In genomic region chr5:180349391-180349790, GRCh38 we compare ENCODE assay signal across 23 cellular contexts. TPM values are rescaled to one million over a fixed set of nuclear protein-coding genes. Genes with fewer than 3 reads are reported as not detected.
DNase-seq lines count a peak whose midpoint lies in the region; ATAC-seq and TF ChIP-seq lines count a peak whose summit lies in the region.
"Had no signal": no experiment of that assay in that cellular context is flagged by ENCODE, and none has a peak within 500 bp of the region (broad histone marks: within the 10 kb centered on the region; RNA-seq: fewer than 3 reads in every experiment).

No MANE protein-coding gene starts in this region.

- peak overlapping the region; percentile 70 for H2BK15ac ChIP-seq in mesenchymal stem cell (ENCODE audit: low read depth, poor library complexity, severe bottlenecking)

- H2BK5ac ChIP-seq in mesenchymal stem cell (ENCODE audit: low read depth, low read length, poor library complexity, severe bottlenecking): no peak overlapping the region

- H2BK12ac ChIP-seq in mesenchymal stem cell (ENCODE audit: low read length in 2 of 2): no peak overlapping the region

- ATAC-seq in GM23338 (no peak), HG02623 (IDR thresholded peaks at IDR 0.05; ENCODE audit: unreplicated experiment) (no peak), SK-N-SH treated with all-trans-retinoic acid at 6 μM for 48 hours (no peak)
- ATAC-seq in effector memory CD8-positive, alpha-beta T cell (replicated peaks): no peak
- ATAC-seq: GM12878, K562 had no signal

- H3K36me3 ChIP-seq in GM23338 (ENCODE audit: insufficient read depth) (no peaks in the 10 kb centered on the region), HUES64 (ENCODE audit: insufficient read depth, low read length) (peaks cover 19% of the 10 kb centered on the region), mesenchymal stem cell (ENCODE audit: control insufficient read depth in 1 of 2, insufficient read depth in 2 of 2, low read depth in 1 of 2, low read length in 2 of 2) (peaks cover 0 to 10% of the 10 kb centered on the region in 2 experiments)
- H3K36me3 ChIP-seq: BE2C, HAP-1 had no signal

- 88% methylated on average over 8 of the region's 8 CpGs for WGBS in HUES64
- WGBS in mesenchymal stem cell: 98% methylated on average over 8 of the region's 8 CpGs

- peak overlapping the region; percentile 49; the same call in 2 of the 3 replicates for H3K4me3 Mint-ChIP-seq in GM23338
- H3K4me3 Mint-ChIP-seq in effector memory CD8-positive, alpha-beta T cell: no peak overlapping the region

- no peak for DNase-seq in GM23338 (ENCODE audit: low spot score)
- DNase-seq in astrocyte of the cerebellum (ENCODE audit: low read depth): no peak
- no peak for DNase-seq in mesenchymal stem cell
- no peak for DNase-seq in effector memory CD8-positive, alpha-beta T cell
- DNase-seq in AG20443 (ENCODE audit: low spot score): no peak
- DNase-seq: BE2C; C1 segment of cervical spinal cord; CD4-positive, CD25-positive, alpha-beta regulatory T cell; CD8-positive, alpha-beta memory T cell; COR-L47; DMS 273 treated with DMSO at 0.1 percent for 48 hours; DMS53; DND-41; EL; GOT3; IMR-90 had no signal

- no peak overlapping the region for H2AK5ac ChIP-seq in mesenchymal stem cell (ENCODE audit: low read length, severe bottlenecking)

- peaks cover 84% of the 10 kb centered on the region for H3K79me2 ChIP-seq in GM23338 (replicated peaks; ENCODE audit: insufficient read depth)

- H3K4me3 ChIP-seq in GM23338 (peak overlapping the region; percentile 89; the same call in 1 of the 2 replicates), HUES64 (ENCODE audit: low read length) (no peak overlapping the region), astrocyte of the cerebellum (ENCODE audit: low read depth, low read length) (peak overlapping the region; percentile 86), mesenchymal stem cell (ENCODE audit: insufficient read depth in 1 of 2, low read depth in 1 of 2, low read length in 2 of 2) (peak overlapping the region in 1 of 2 experiments; percentile 99)
- H3K4me3 ChIP-seq: GM12878, HAP-1, K562 had no signal

- no peak overlapping the region for H4K91ac ChIP-seq in mesenchymal stem cell (ENCODE audit: low read length)

- H3K9ac ChIP-seq in HUES64 (ENCODE audit: low read depth, low read length) (peak overlapping the region; percentile 40), mesenchymal stem cell (ENCODE audit: low read length) (peak overlapping the region; percentile 90)

- peaks cover 71% of the 10 kb centered on the region for H3K4me1 Mint-ChIP-seq in GM23338
- peaks cover 0 to 11% of the 10 kb centered on the region in 2 donors for H3K4me1 Mint-ChIP-seq in effector memory CD8-positive, alpha-beta T cell (ENCODE audit: low read depth in 2 of 2)

- H3K27me3 ChIP-seq in GM23338 (ENCODE audit: insufficient read depth): peaks cover 10% of the 10 kb centered on the region
- H3K27me3 ChIP-seq in HUES64 (ENCODE audit: insufficient read depth, low read length): peaks cover 11% of the 10 kb centered on the region
- H3K27me3 ChIP-seq in mesenchymal stem cell (ENCODE audit: control insufficient read depth in 1 of 2, insufficient read depth in 1 of 2, low read length in 2 of 2): peaks cover 0 to 1% of the 10 kb centered on the region in 2 experiments

- H3K27ac ChIP-seq in GM23338 (ENCODE audit: low read depth): no peak overlapping the region
- no peak overlapping the region for H3K27ac ChIP-seq in HUES64 (ENCODE audit: low read depth, low read length)
- no peak overlapping the region for H3K27ac ChIP-seq in mesenchymal stem cell (ENCODE audit: low read length, poor library complexity, severe bottlenecking)
- H3K27ac ChIP-seq: HL-60 had no signal

- H3K14ac ChIP-seq in mesenchymal stem cell (ENCODE audit: low read length in 2 of 2): no peak overlapping the region

- no peak overlapping the region for H3K23ac ChIP-seq in mesenchymal stem cell (ENCODE audit: low read length in 2 of 2)

- H3K79me1 ChIP-seq in mesenchymal stem cell (replicated peaks; ENCODE audit: low read length, poor library complexity, severe bottlenecking): peaks cover 40% of the 10 kb centered on the region

- H3K36me3 Mint-ChIP-seq in GM23338 (ENCODE audit: low read depth): peaks cover 56% of the 10 kb centered on the region
- H3K36me3 Mint-ChIP-seq in effector memory CD8-positive, alpha-beta T cell (ENCODE audit: insufficient read depth): peaks cover 15% of the 10 kb centered on the region
- H3K36me3 Mint-ChIP-seq: CD4-positive, CD25-positive, alpha-beta regulatory T cell had no signal

- in situ Hi-C loops in astrocyte of the cerebellum (cut with HindIII; ENCODE audit: low sequenced_read_pairs): no loop called here

- peaks cover 38% of the 10 kb centered on the region for H4K20me1 ChIP-seq in GM23338 (replicated peaks; ENCODE audit: insufficient read depth)

- H3K9me3 Mint-ChIP-seq in GM23338: no peaks in the 10 kb centered on the region
- no peaks in the 10 kb centered on the region for H3K9me3 Mint-ChIP-seq in effector memory CD8-positive, alpha-beta T cell
- H3K9me3 Mint-ChIP-seq: CD8-positive, alpha-beta memory T cell had no signal

- peak overlapping the region; percentile 18; the same call in 1 of the 2 replicates for H3K27ac Mint-ChIP-seq in GM23338
- H3K27ac Mint-ChIP-seq in effector memory CD8-positive, alpha-beta T cell: no peak overlapping the region
- H3K27ac Mint-ChIP-seq: CD4-positive, CD25-positive, alpha-beta regulatory T cell; CD8-positive, alpha-beta memory T cell had no signal

- TF ChIP-seq CTCF in GM23338 (conservative IDR thresholded peaks at IDR 0.05; ENCODE audit: low read depth in 2 of 2) (no peak), astrocyte of the cerebellum (IDR thresholded peaks at IDR 0.05; ENCODE audit: low read depth, low read length, missing control alignments) (no peak)

- H2AFZ ChIP-seq in GM23338 (no peak overlapping the region), mesenchymal stem cell (ENCODE audit: low read depth, low read length) (no peak overlapping the region)

- H3K9me3 ChIP-seq in HUES64 (ENCODE audit: insufficient read depth, low read depth, low read length) (no peaks in the 10 kb centered on the region), mesenchymal stem cell (ENCODE audit: control insufficient read depth, low read length) (no peaks in the 10 kb centered on the region)
- H3K9me3 ChIP-seq: BE2C, HAP-1 had no signal

- H3K9me2 ChIP-seq in GM23338 (ENCODE audit: insufficient read depth): no peaks in the 10 kb centered on the region

- H3K4me1 ChIP-seq in GM23338 (ENCODE audit: insufficient read depth) (peaks cover 75% of the 10 kb centered on the region), HUES64 (ENCODE audit: insufficient read depth, low read length) (peaks cover 55% of the 10 kb centered on the region), mesenchymal stem cell (ENCODE audit: control insufficient read depth, insufficient read depth, low read depth, low read length) (peaks cover 39% of the 10 kb centered on the region)
- H3K4me1 ChIP-seq: BE2C had no signal

- H2BK120ac ChIP-seq in mesenchymal stem cell (ENCODE audit: low read depth, low read length): no peak overlapping the region

- H3K18ac ChIP-seq in mesenchymal stem cell (ENCODE audit: low read depth in 1 of 2, low read length in 2 of 2): no peak overlapping the region

- H3K4me2 ChIP-seq in GM23338 (peak overlapping the region; percentile 94), mesenchymal stem cell (ENCODE audit: low read length, poor library complexity, severe bottlenecking) (no peak overlapping the region)

- H3K4ac ChIP-seq in mesenchymal stem cell (ENCODE audit: low read depth in 1 of 2, low read length in 2 of 2): no peak overlapping the region

- H4K8ac ChIP-seq in mesenchymal stem cell (ENCODE audit: low read length): no peak overlapping the region

- peaks cover 11% of the 10 kb centered on the region for H3F3A ChIP-seq in GM23338 (replicated peaks; ENCODE audit: low read depth)

- H3K27me3 Mint-ChIP-seq in GM23338 (ENCODE audit: insufficient read depth, low read depth, poor library complexity): peaks cover 19% of the 10 kb centered on the region
- H3K27me3 Mint-ChIP-seq in effector memory CD8-positive, alpha-beta T cell: peaks cover 22 to 45% of the 10 kb centered on the region in 2 donors

TF ChIP-seq in GM23338, 12 proteins besides CTCF, POLR2A, EP300 and RAD21 (continues in another document):
- no peak for TF ChIP-seq EZH2 (IDR thresholded peaks at IDR 0.05; ENCODE audit: low read depth, unreplicated experiment)

TF ChIP-seq in SK-N-SH treated with all-trans-retinoic acid at 6 μM for 48 hours, 23 proteins besides CTCF, POLR2A, EP300 and RAD21:
- TF ChIP-seq CREB5 (CRISPR knock-in tag; IDR thresholded peaks at IDR 0.05; ENCODE audit: low read depth) (no peak), GLIS3 (CRISPR knock-in tag; IDR thresholded peaks at IDR 0.05) (no peak), ZNF70 (CRISPR knock-in tag; IDR thresholded peaks at IDR 0.05) (no peak), RARB (CRISPR knock-in tag; IDR thresholded peaks at IDR 0.05) (no peak), TOX (CRISPR knock-in tag; IDR thresholded peaks at IDR 0.05; ENCODE audit: borderline replicate concordance) (no peak), BACH2 (CRISPR knock-in tag; IDR thresholded peaks at IDR 0.05; ENCODE audit: borderline replicate concordance) (no peak)

RNA-seq across cellular contexts. Expression of gene GFPT2, which starts 3.7 kb away (rescaled TPM):
- total RNA-seq in GM23338 (2014; rRNA removed; shearing (Covaris generic)): 103 and 120 TPM in 2 replicates
- polyA plus RNA-seq in GM23338 (2016; fragmentation: Nextera tagmentation; extraction: Ambion mirVana): 74.6 and 82.6 TPM in 2 replicates
- 67.4 TPM for polyA plus RNA-seq in HUES64 (2013, experiment 1 of 2)
- 66.3 TPM for polyA plus RNA-seq in HUES64 (2013, experiment 2 of 2)
- 12.3 TPM for polyA plus RNA-seq in mesenchymal stem cell (2013, experiment 1 of 2)
- polyA plus RNA-seq in mesenchymal stem cell (2013, experiment 2 of 2): 12.0 TPM
- total RNA-seq: CD4-positive, CD25-positive, alpha-beta regulatory T cell had no signal

RNA-seq across cellular contexts. Expression of gene MAPK9, which starts 57.5 kb away (rescaled TPM):
- total RNA-seq in GM23338 (2014; rRNA removed; shearing (Covaris generic)): 27.8 and 37.0 TPM in 2 replicates
- polyA plus RNA-seq in GM23338 (2016; fragmentation: Nextera tagmentation; extraction: Ambion mirVana): 13.6 and 16.8 TPM in 2 replicates
- 23.5 TPM for polyA plus RNA-seq in HUES64 (2013, experiment 1 of 2)
- polyA plus RNA-seq in HUES64 (2013, experiment 2 of 2): 23.6 TPM
- 26.3 TPM for polyA plus RNA-seq in mesenchymal stem cell (2013, experiment 1 of 2)
- 25.8 TPM for polyA plus RNA-seq in mesenchymal stem cell (2013, experiment 2 of 2)
